23 cellular contexts compared by ENCODE assay signal in the genomic region with DNA sequence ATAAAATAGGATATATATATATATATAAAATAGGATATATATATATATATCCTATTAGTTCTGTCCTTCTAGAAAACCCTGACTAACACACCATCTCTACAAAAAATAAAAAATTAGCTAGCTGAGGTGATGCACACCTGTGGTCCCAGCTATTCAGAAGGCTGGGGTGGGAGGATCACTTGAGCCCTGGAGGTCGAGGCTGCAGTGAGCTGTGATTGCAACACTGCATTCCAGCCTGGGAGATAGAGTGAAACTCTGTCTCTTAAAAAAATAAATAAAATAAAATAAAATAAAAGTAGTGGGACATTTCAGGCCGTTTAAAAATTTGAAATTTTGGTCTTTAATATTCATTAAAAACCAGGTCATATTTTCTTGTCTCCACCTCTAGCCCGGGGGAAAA. TPM values are rescaled to one million over a fixed set of nuclear protein-coding genes. Genes with fewer than 3 reads are reported as not detected.
DNase-seq lines count a peak whose midpoint lies in the region; ATAC-seq, FAIRE-seq and TF ChIP-seq lines count a peak whose summit lies in the region.
"Had no signal": no experiment of that assay in that cellular context is flagged by ENCODE, and none has a peak within 500 bp of the region (broad histone marks: within the 10 kb centered on the region; RNA-seq: fewer than 3 reads in every experiment).

No MANE protein-coding gene starts in this region.

- H3K27me3 Mint-ChIP-seq in naive thymus-derived CD8-positive, alpha-beta T cell = no peaks in the 10 kb centered on the region
- H3K27me3 Mint-ChIP-seq: CD4-positive, CD25-positive, alpha-beta regulatory T cell had no signal

- FAIRE-seq in kidney (lab: Jason Lieb, UNC) = no peak
- FAIRE-seq: A204.1, GM12878, HTR-8/SVneo had no signal

- CTCF ChIA-PET in RWPE1 (lab: Yijun Ruan, JAX) = interaction anchor here (0.7 kb wide), 1 partner anchor 808 kb away, joined by 3 read pairs; no protein-coding TSS in a partner anchor

- 46 to 47% methylated on average over 3 of the region's 3 CpGs for WGBS in esophagus, 2 donors

- ATAC-seq in stimulated activated effector memory CD8-positive, alpha-beta T cell treated with anti-CD3 and anti-CD28 coated beads, Interleukin-12 subunit alpha, Interleukin-12 subunit beta, amount 100 ng/mL, for 72 hours = no peak
- no peak for ATAC-seq in naive thymus-derived CD8-positive, alpha-beta T cell
- ATAC-seq: GM12878, HCT116 had no signal

- H3K27me3 ChIP-seq in esophagus (ENCODE audit: control insufficient read depth in 1 of 2, insufficient read depth in 2 of 2, low read length in 2 of 2) = no peaks in the 10 kb centered on the region
- H3K27me3 ChIP-seq: BE2C had no signal

- no peaks in the 10 kb centered on the region for H3K9me3 Mint-ChIP-seq in stimulated activated effector memory CD8-positive, alpha-beta T cell treated with anti-CD3 and anti-CD28 coated beads, Interleukin-12 subunit alpha, Interleukin-12 subunit beta, amount 100 ng/mL, for 72 hours
- no peaks in the 10 kb centered on the region for H3K9me3 Mint-ChIP-seq in naive thymus-derived CD8-positive, alpha-beta T cell
- H3K9me3 Mint-ChIP-seq: CD4-positive, CD25-positive, alpha-beta regulatory T cell; CD8-positive, alpha-beta memory T cell; HFFc6 had no signal

- POLR2A ChIA-PET in RWPE1 (lab: Yijun Ruan, JAX; ENCODE audit: low non-redundant PET) = no interaction called here
- POLR2A ChIA-PET in naive thymus-derived CD8-positive, alpha-beta T cell (lab: Charles Lee) = interaction anchor here (0.7 kb wide), 1 partner anchor 36 kb away, joined by 3 read pairs; no protein-coding TSS in a partner anchor

- peaks cover 0 to 4% of the 10 kb centered on the region in 2 donors for H3K36me3 ChIP-seq in esophagus (ENCODE audit: control insufficient read depth in 2 of 2, insufficient read depth in 2 of 2, low read length in 1 of 2)
- H3K36me3 ChIP-seq in kidney (ENCODE audit: control insufficient read depth in 1 of 2, insufficient read depth in 2 of 2, low read length in 2 of 2) = no peaks in the 10 kb centered on the region
- H3K36me3 ChIP-seq: BE2C had no signal

- peak overlapping the region; percentile 60 for H3K27ac Mint-ChIP-seq in stimulated activated effector memory CD8-positive, alpha-beta T cell treated with anti-CD3 and anti-CD28 coated beads, Interleukin-12 subunit alpha, Interleukin-12 subunit beta, amount 100 ng/mL, for 72 hours
- H3K27ac Mint-ChIP-seq in naive thymus-derived CD8-positive, alpha-beta T cell = no peak overlapping the region
- H3K27ac Mint-ChIP-seq: CD4-positive, CD25-positive, alpha-beta regulatory T cell; HFFc6 had no signal

- peaks cover 17% of the 10 kb centered on the region for H3K4me1 Mint-ChIP-seq in stimulated activated effector memory CD8-positive, alpha-beta T cell treated with anti-CD3 and anti-CD28 coated beads, Interleukin-12 subunit alpha, Interleukin-12 subunit beta, amount 100 ng/mL, for 72 hours
- peaks cover 3 to 10% (median 6%) of the 10 kb centered on the region in 4 donors for H3K4me1 Mint-ChIP-seq in naive thymus-derived CD8-positive, alpha-beta T cell

- H3K36me3 Mint-ChIP-seq in stimulated activated effector memory CD8-positive, alpha-beta T cell treated with anti-CD3 and anti-CD28 coated beads, Interleukin-12 subunit alpha, Interleukin-12 subunit beta, amount 100 ng/mL, for 72 hours = peaks cover 14% of the 10 kb centered on the region
- H3K36me3 Mint-ChIP-seq in naive thymus-derived CD8-positive, alpha-beta T cell = no peaks in the 10 kb centered on the region
- H3K36me3 Mint-ChIP-seq: CD4-positive, CD25-positive, alpha-beta regulatory T cell had no signal

- H3K9ac ChIP-seq in kidney (ENCODE audit: low read length in 2 of 2) = no peak overlapping the region

- TF ChIP-seq CTCF in RWPE1 (conservative IDR thresholded peaks at IDR 0.05; ENCODE audit: low read depth) (no peak), kidney (IDR thresholded peaks at IDR 0.05; ENCODE audit: borderline replicate concordance, extremely low read depth, insufficient read depth) (no peak)

- H3K4me3 ChIP-seq in esophagus (ENCODE audit: low read depth in 1 of 2, low read length in 2 of 2) = no peak overlapping the region
- H3K4me3 ChIP-seq in kidney (ENCODE audit: low read length in 2 of 2) = no peak overlapping the region
- H3K4me3 ChIP-seq: GM12878 had no signal

- peaks cover 2 to 24% of the 10 kb centered on the region in 2 donors for H3K4me1 ChIP-seq in esophagus (ENCODE audit: control insufficient read depth in 2 of 2, insufficient read depth in 2 of 2, low read length in 1 of 2)
- peaks cover 2 to 3% of the 10 kb centered on the region in 2 donors for H3K4me1 ChIP-seq in kidney (ENCODE audit: control insufficient read depth in 1 of 2, insufficient read depth in 1 of 2, low read depth in 1 of 2, low read length in 2 of 2)
- H3K4me1 ChIP-seq: BE2C had no signal

- no peak for TF ChIP-seq RAD21 in Ishikawa (IDR thresholded peaks at IDR 0.05; ENCODE audit: low read depth)

- H3K27ac ChIP-seq in RWPE1 (peak overlapping the region; percentile 48), esophagus (ENCODE audit: low read depth in 2 of 2, low read length in 1 of 2) (peak overlapping the region; percentile 70 to 88), kidney (ENCODE audit: low read depth in 2 of 2, low read length in 2 of 2) (no peak overlapping the region)

- H3K9me3 ChIP-seq in esophagus (ENCODE audit: control insufficient read depth in 2 of 2, insufficient read depth in 1 of 2, low read depth in 1 of 2, low read length in 1 of 2) (peaks cover 0 to 9% of the 10 kb centered on the region in 2 donors), kidney (ENCODE audit: control insufficient read depth in 1 of 2, low read length in 2 of 2) (no peaks in the 10 kb centered on the region)
- H3K9me3 ChIP-seq: BE2C had no signal

- no peak for TF ChIP-seq EP300 in Ishikawa (IDR thresholded peaks at IDR 0.05; ENCODE audit: borderline replicate concordance)

- DNase-seq in RWPE1 (ENCODE audit: low spot score) = no peak
- no peak for DNase-seq in stimulated activated effector memory CD8-positive, alpha-beta T cell treated with anti-CD3 and anti-CD28 coated beads, Interleukin-12 subunit alpha, Interleukin-12 subunit beta, amount 100 ng/mL, for 72 hours (ENCODE audit: low spot score in 2 of 2)
- DNase-seq in naive thymus-derived CD8-positive, alpha-beta T cell = no peak
- DNase-seq in stimulated activated CD4-positive, alpha-beta T cell treated with anti-CD3 and anti-CD28 coated beads, Interleukin-4, amount 100 ng/mL, for 24 hours = no peak
- DNase-seq in kidney = no peak
- DNase-seq: ACHN; BE2C; C1 segment of cervical spinal cord; CD4-positive, CD25-positive, alpha-beta regulatory T cell; CD8-positive, alpha-beta memory T cell; COR-L47; DMS 273 treated with DMSO at 0.1 percent for 48 hours; DND-41; EL; GOT3; H7; HFFc6 had no signal

- H3K4me3 Mint-ChIP-seq in stimulated activated effector memory CD8-positive, alpha-beta T cell treated with anti-CD3 and anti-CD28 coated beads, Interleukin-12 subunit alpha, Interleukin-12 subunit beta, amount 100 ng/mL, for 72 hours = no peak overlapping the region
- H3K4me3 Mint-ChIP-seq in naive thymus-derived CD8-positive, alpha-beta T cell = no peak overlapping the region
- H3K4me3 Mint-ChIP-seq: HFFc6 had no signal

- intact Hi-C loops in kidney (cut with DNase I) = no loop called here

TF ChIP-seq in Ishikawa, 13 proteins besides CTCF, POLR2A, EP300 and RAD21:
- TF ChIP-seq CEBPB (IDR thresholded peaks at IDR 0.05) (0 out of 2 replicates have a peak, but pooled peaks have one; percentile 20), ZBTB7A (IDR thresholded peaks at IDR 0.05; ENCODE audit: low read depth) (no peak)

RNA-seq across cellular contexts. Expression of a gene that starts 4.2 kb away (rescaled TPM):
- polyA plus RNA-seq in esophagus = 10 to 100 TPM; 21.0 to 22.5 TPM
- total RNA-seq in naive thymus-derived CD8-positive, alpha-beta T cell = 10 to 100 TPM; 27.5 to 28.3 TPM
- polyA plus RNA-seq in naive thymus-derived CD8-positive, alpha-beta T cell = 10 to 100 TPM; 12.3 to 23.5 (median 14.8) TPM
- total RNA-seq in kidney = 18.7 TPM
- polyA plus RNA-seq in kidney (ENCODE audit: insufficient read depth, low read depth, low replicate concordance) = 12.9 TPM

RNA-seq across cellular contexts. Expression of a gene that starts 9.0 kb away (rescaled TPM):
- polyA plus RNA-seq in esophagus (1,000 to 10,000 TPM; 3,514 to 5,149 TPM), kidney (ENCODE audit: insufficient read depth, low read depth, low replicate concordance) (97.8 TPM)
- 10 to 100 TPM; 30.7 to 33.1 TPM for total RNA-seq in naive thymus-derived CD8-positive, alpha-beta T cell
- 10 to 100 TPM; 54.9 to 67.4 (median 62.7) TPM for polyA plus RNA-seq in naive thymus-derived CD8-positive, alpha-beta T cell
- 74.5 TPM for total RNA-seq in kidney

Comparison
In these comparisons a context has a peak if more than half of its experiments do, and no peak if none do; other contexts are left out.
1. H3K27ac ChIP-seq: peak in RWPE1 (single experiment) and esophagus (2 of 2); none in kidney (0 of 2).
2. RNA of a gene that starts 9.0 kb away (polyA plus RNA-seq): 3,514 to 5,149 TPM in esophagus; 97.8 TPM in kidney (single experiment) and 54.9 to 67.4 TPM in naive thymus-derived CD8-positive, alpha-beta T cell; every median in the first group is over 10 times any median in the second.